Comparison of ENCODE assay signal across 3 cellular contexts in genomic region chr11:71352226-71352625, GRCh38.
"Had no signal": no experiment of that assay in that cellular context is flagged by ENCODE, and none has a peak within 500 bp of the region (broad histone marks: within the 10 kb centered on the region; RNA-seq: fewer than 3 reads in every experiment).

No MANE protein-coding gene starts in this region.

- H3K4me3 ChIP-seq: GM12878 had no signal

- DNase-seq: GDM1, GF-D8 had no signal

- ATAC-seq: GM12878 had no signal
